24 cellular contexts compared by ENCODE assay signal in genomic region chr13:68173111-68173510, GRCh38.
DNase-seq lines count a peak whose midpoint lies in the region; FAIRE-seq and TF ChIP-seq lines count a peak whose summit lies in the region.
"Had no signal": no experiment of that assay in that cellular context is flagged by ENCODE, and none has a peak within 500 bp of the region (broad histone marks: within the 10 kb centered on the region; RNA-seq: fewer than 3 reads in every experiment).

No MANE protein-coding gene starts in this region.

- dilution Hi-C loops in mammary epithelial cell (cut with HindIII; ENCODE audit: low sequenced_read_pairs): no loop called here

- H3K4me1 Mint-ChIP-seq in MCF 10A (ENCODE audit: insufficient read depth, unreplicated experiment): peaks cover 7% of the 10 kb centered on the region
- H3K4me1 Mint-ChIP-seq: B cell; CD8-positive, alpha-beta memory T cell; memory B cell; T-helper 17 cell had no signal

- DNase-seq in mammary epithelial cell (peak; percentile 54), MCF 10A (ENCODE audit: unreplicated experiment) (no peak), choroid plexus epithelial cell (ENCODE audit: low read depth) (peak; percentile 26), substantia nigra (lab: John Stamatoyannopoulos, UW) (no peak), urothelium cell line (ENCODE audit: low spot score) (no peak), GM19239 (ENCODE audit: insufficient read length, low spot score) (no peak), NCI-H2227 treated with DMSO at 0.1 percent for 48 hours (lab: John Stamatoyannopoulos, UW) (no peak)
- DNase-seq: activated CD4-positive, alpha-beta T cell treated with anti-CD3 and anti-CD28 coated beads for 4 hours; activated T-cell treated with anti-CD3 and anti-CD28 coated beads, Interleukin-2, amount 50 U/mL, for 24 hours; caudate nucleus; CD8-positive, alpha-beta memory T cell; GDM1; glutamatergic neuron; NCI-H2029 treated with DMSO at 0.1 percent for 48 hours; T-helper 17 cell; upper lobe of right lung had no signal

- no peaks in the 10 kb centered on the region for H3K27me3 ChIP-seq in mammary epithelial cell (ENCODE audit: insufficient read depth, low read length)
- H3K27me3 ChIP-seq in OCI-LY3 (ENCODE audit: low read depth, low read length): no peaks in the 10 kb centered on the region
- H3K27me3 ChIP-seq: neutrophil, SJSA1, upper lobe of right lung had no signal

- POLR2A ChIA-PET in MCF 10A (lab: Yijun Ruan, JAX): no interaction called here

- no peak overlapping the region for H3K4me3 Mint-ChIP-seq in MCF 10A (ENCODE audit: unreplicated experiment)
- H3K4me3 Mint-ChIP-seq: activated T-cell treated with anti-CD3 and anti-CD28 coated beads, Interleukin-2, amount 50 U/mL, for 24 hours; B cell; CD8-positive, alpha-beta memory T cell; dendritic cell treated with granulocyte-macrophage colony-stimulating factor and Interleukin-4, amounts not matched to agents 40 ng/mL and 50 ng/mL, for 4 days; memory B cell; T-helper 17 cell had no signal

- H3K27me3 Mint-ChIP-seq in MCF 10A (ENCODE audit: insufficient read depth, unreplicated experiment): no peaks in the 10 kb centered on the region
- H3K27me3 Mint-ChIP-seq: activated T-cell treated with anti-CD3 and anti-CD28 coated beads, Interleukin-2, amount 50 U/mL, for 24 hours; B cell; CD8-positive, alpha-beta memory T cell; dendritic cell treated with granulocyte-macrophage colony-stimulating factor and Interleukin-4, amounts not matched to agents 40 ng/mL and 50 ng/mL, for 4 days; memory B cell; T-helper 17 cell had no signal

- H3K4me1 ChIP-seq in mammary epithelial cell (ENCODE audit: insufficient read depth, low read length) (peaks cover 24% of the 10 kb centered on the region), OCI-LY3 (ENCODE audit: low read length) (peaks cover 13% of the 10 kb centered on the region)
- H3K4me1 ChIP-seq: prostate gland, SJSA1, upper lobe of right lung had no signal

- H3K36me3 Mint-ChIP-seq in MCF 10A (ENCODE audit: insufficient read depth, unreplicated experiment): no peaks in the 10 kb centered on the region
- H3K36me3 Mint-ChIP-seq: memory B cell had no signal

- in situ Hi-C loops in mammary epithelial cell (cut with MboI; ENCODE audit: low sequenced_read_pairs in 2 of 2): no loop called here

- WGBS in mammary epithelial cell (ENCODE audit: low coverage, missing lambda C conversion rate): 32% methylated on average over 2 of the region's 2 CpGs

- H3K79me2 ChIP-seq in mammary epithelial cell (ENCODE audit: insufficient read depth, low read length): no peaks in the 10 kb centered on the region
- no peaks in the 10 kb centered on the region for H3K79me2 ChIP-seq in OCI-LY3 (ENCODE audit: low read length)

- H3K36me3 ChIP-seq in mammary epithelial cell (ENCODE audit: insufficient read depth, low read length) (no peaks in the 10 kb centered on the region), OCI-LY3 (replicated peaks; ENCODE audit: low read depth, low read length) (no peaks in the 10 kb centered on the region)
- H3K36me3 ChIP-seq: neutrophil, prostate gland, SJSA1, upper lobe of right lung had no signal

- FAIRE-seq in urothelium cell line (lab: Jason Lieb, UNC) (no peak), GM19239 (lab: Jason Lieb, UNC) (no peak)
- FAIRE-seq: A549 had no signal

- peaks cover 7% of the 10 kb centered on the region for H3K9me3 Mint-ChIP-seq in MCF 10A (ENCODE audit: unreplicated experiment)

- H3K9ac ChIP-seq in mammary epithelial cell (ENCODE audit: insufficient read depth, low read length): no peak overlapping the region
- H3K9ac ChIP-seq in OCI-LY3 (ENCODE audit: low read length): no peak overlapping the region

- BruUV-seq in mammary epithelial cell (replicated peaks; lab: Mats Ljungman, UMichigan) (no TSS peak), MCF 10A (replicated peaks; lab: Mats Ljungman, UMichigan) (no TSS peak)

- H3K27ac ChIP-seq in mammary epithelial cell (ENCODE audit: insufficient read depth, low read depth, low read length) (peak overlapping the region; percentile 54), OCI-LY3 (ENCODE audit: low read length) (no peak overlapping the region), substantia nigra (ENCODE audit: low read depth, low read length, poor library complexity, severe bottlenecking) (no peak overlapping the region)
- H3K27ac ChIP-seq: A549, neutrophil, prostate gland, SJSA1, upper lobe of right lung had no signal

- no peak for TF ChIP-seq CTCF in mammary epithelial cell (conservative IDR thresholded peaks at IDR 0.05 in 1 of 2, IDR thresholded peaks at IDR 0.05 in 1 of 2; ENCODE audit: extremely low read depth in 1 of 2, insufficient read depth in 1 of 2, low read depth in 1 of 2, low read length in 2 of 2)
- TF ChIP-seq CTCF in MCF 10A (IDR thresholded peaks at IDR 0.05; ENCODE audit: unreplicated experiment): no peak
- TF ChIP-seq CTCF in OCI-LY3 (IDR thresholded peaks at IDR 0.05; ENCODE audit: low read depth, low read length): no peak
- TF ChIP-seq CTCF in choroid plexus epithelial cell (conservative IDR thresholded peaks at IDR 0.05; ENCODE audit: low read depth, low read length): no peak

- intact Hi-C loops in mammary epithelial cell (cut with micrococcal nuclease) (no loop called here), MCF 10A (cut with micrococcal nuclease) (no loop called here)

- H4K20me1 ChIP-seq in mammary epithelial cell (ENCODE audit: insufficient read depth, low read length) (no peaks in the 10 kb centered on the region), OCI-LY3 (ENCODE audit: insufficient read depth, low read length) (no peaks in the 10 kb centered on the region)

- no peak overlapping the region for H3K4me3 ChIP-seq in mammary epithelial cell (replicated peaks in 1 of 3; ENCODE audit: insufficient read depth in 1 of 3, low read depth in 2 of 3, low read length in 3 of 3)
- H3K4me3 ChIP-seq in OCI-LY3 (ENCODE audit: low read length): no peak overlapping the region
- H3K4me3 ChIP-seq in choroid plexus epithelial cell (ENCODE audit: low read depth, low read length): no peak overlapping the region
- H3K4me3 ChIP-seq: A549, prostate gland, SJSA1, upper lobe of right lung had no signal

- H3K4me2 ChIP-seq in mammary epithelial cell (ENCODE audit: insufficient read depth, low read depth, low read length) (peak overlapping the region; percentile 67), OCI-LY3 (ENCODE audit: low read length) (peak overlapping the region; percentile 20; the same call in 1 of the 2 replicates)
- H3K4me2 ChIP-seq: A549 had no signal

- H2AFZ ChIP-seq in mammary epithelial cell (ENCODE audit: low read depth, low read length): peak overlapping the region; percentile 60
- no peak overlapping the region for H2AFZ ChIP-seq in OCI-LY3 (ENCODE audit: low read depth, low read length)

- peaks cover 4% of the 10 kb centered on the region for H3K9me3 ChIP-seq in mammary epithelial cell (replicated peaks; ENCODE audit: insufficient read depth, low read length)
- H3K9me3 ChIP-seq in OCI-LY3 (ENCODE audit: insufficient read depth, low read length): no peaks in the 10 kb centered on the region
- H3K9me3 ChIP-seq: A549, neutrophil, prostate gland, SJSA1, upper lobe of right lung had no signal

- CTCF ChIA-PET in mammary epithelial cell (lab: Charles Lee; ENCODE audit: low non-redundant PET) (no interaction called here), MCF 10A (lab: Yijun Ruan, JAX) (no interaction called here)

- no peak overlapping the region for H3K27ac Mint-ChIP-seq in MCF 10A (ENCODE audit: low read depth, unreplicated experiment)
- H3K27ac Mint-ChIP-seq: activated T-cell treated with anti-CD3 and anti-CD28 coated beads, Interleukin-2, amount 50 U/mL, for 24 hours; B cell; CD8-positive, alpha-beta memory T cell; dendritic cell treated with granulocyte-macrophage colony-stimulating factor and Interleukin-4, amounts not matched to agents 40 ng/mL and 50 ng/mL, for 4 days; memory B cell; T-helper 17 cell had no signal

Comparison
In these comparisons a context has a peak if more than half of its experiments do, and no peak if none do; other contexts are left out.
1. DNase-seq: peak in mammary epithelial cell (single experiment) and choroid plexus epithelial cell (single experiment); none in MCF 10A (single experiment), substantia nigra (0 of 49), urothelium cell line (single experiment), GM19239 (single experiment) and NCI-H2227 treated with DMSO at 0.1 percent for 48 hours (single experiment).